ENCODE assay signal across 20 cellular contexts in the genomic region with DNA sequence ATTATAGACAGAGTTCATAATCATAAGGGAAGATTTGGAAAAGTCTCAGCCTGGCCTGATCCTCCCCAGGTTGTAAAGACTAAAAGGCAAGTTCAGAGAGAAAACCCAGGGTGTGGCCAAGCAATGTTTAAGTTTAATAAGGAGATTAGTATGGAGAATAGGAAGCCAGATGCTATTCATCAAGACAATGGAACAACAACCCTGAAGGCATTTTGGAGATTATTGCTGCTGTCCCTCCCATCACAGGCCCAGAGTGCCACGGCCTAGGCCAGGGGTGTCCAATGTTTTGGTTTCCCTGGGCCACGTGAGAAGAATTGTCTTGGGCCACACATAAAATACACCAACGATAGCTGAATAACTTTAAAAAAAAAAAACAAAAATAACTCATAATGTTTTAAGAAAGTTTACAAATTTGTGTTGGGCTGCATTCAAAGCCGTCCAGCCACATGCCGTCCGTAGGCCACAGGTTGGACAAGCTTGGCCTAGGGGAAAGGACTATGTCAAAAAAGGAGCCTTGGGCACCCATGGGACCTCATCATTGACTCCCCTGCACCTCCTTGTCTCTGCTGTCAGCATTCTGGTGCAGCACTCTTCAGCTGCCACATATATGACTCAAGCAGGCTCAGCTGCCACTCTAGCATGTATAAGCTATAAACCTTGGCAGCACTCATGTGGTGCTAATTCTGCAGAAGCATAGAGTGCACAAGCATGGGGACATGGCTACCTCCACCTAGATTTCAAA. TPM values are rescaled to one million over a fixed set of nuclear protein-coding genes. Genes with fewer than 3 reads are reported as not detected.
"Had no signal": no experiment of that assay in that cellular context is flagged by ENCODE, and none has a peak within 500 bp of the region (broad histone marks: within the 10 kb centered on the region; RNA-seq: fewer than 3 reads in every experiment).

No MANE protein-coding gene starts in this region.

- H3K27me3 ChIP-seq: gastroesophageal sphincter, neutrophil, right atrium auricular region, testis, transverse colon had no signal

- H3K4me3 ChIP-seq: coronary artery, gastroesophageal sphincter, mucosa of descending colon, right atrium auricular region, testis, transverse colon had no signal

- H3K27me3 Mint-ChIP-seq: naive thymus-derived CD8-positive, alpha-beta T cell; stimulated activated naive CD8-positive, alpha-beta T cell treated with anti-CD3 and anti-CD28 coated beads, Interleukin-15, amount 100 ng/mL, for 72 hours had no signal

- H3K27ac ChIP-seq: coronary artery, gastroesophageal sphincter, neutrophil, right atrium auricular region, testis, transverse colon had no signal

- H3K4me1 Mint-ChIP-seq: stimulated activated naive B cell treated with anti-CD40 and anti-IgM and Interleukin-4, amounts not matched to agents 10 μg/mL and 1 μg/mL and 100 μg/mL, for 72 hours had no signal

- H3K9me3 ChIP-seq: neutrophil, testis had no signal

- H3K4me3 Mint-ChIP-seq: naive thymus-derived CD8-positive, alpha-beta T cell; stimulated activated naive B cell treated with anti-CD40 and anti-IgM and Interleukin-4, amounts not matched to agents 10 μg/mL and 1 μg/mL and 100 μg/mL, for 72 hours; stimulated activated naive CD8-positive, alpha-beta T cell treated with anti-CD3 and anti-CD28 coated beads, Interleukin-15, amount 100 ng/mL, for 72 hours had no signal

- H3K36me3 ChIP-seq: gastroesophageal sphincter, neutrophil, right atrium auricular region, transverse colon had no signal

- H3K4me1 ChIP-seq: gastroesophageal sphincter, testis, transverse colon had no signal

- H3K9me3 Mint-ChIP-seq: stimulated activated naive CD8-positive, alpha-beta T cell treated with anti-CD3 and anti-CD28 coated beads, Interleukin-15, amount 100 ng/mL, for 72 hours had no signal

- ATAC-seq: gastroesophageal sphincter; left lobe of liver; naive thymus-derived CD8-positive, alpha-beta T cell; stimulated activated naive B cell treated with anti-CD40 and anti-IgM and Interleukin-4, amounts not matched to agents 10 μg/mL and 1 μg/mL and 100 μg/mL, for 72 hours; stimulated activated naive CD8-positive, alpha-beta T cell treated with anti-CD3 and anti-CD28 coated beads, Interleukin-15, amount 100 ng/mL, for 72 hours had no signal

- H3K27ac Mint-ChIP-seq: stimulated activated naive B cell treated with anti-CD40 and anti-IgM and Interleukin-4, amounts not matched to agents 10 μg/mL and 1 μg/mL and 100 μg/mL, for 72 hours; stimulated activated naive CD8-positive, alpha-beta T cell treated with anti-CD3 and anti-CD28 coated beads, Interleukin-15, amount 100 ng/mL, for 72 hours had no signal

- DNase-seq: effector CD4-positive, alpha-beta T cell; glutamatergic neuron; islet precursor cell; mammary epithelial cell; mucosa of descending colon; naive thymus-derived CD8-positive, alpha-beta T cell; stimulated activated CD4-positive, alpha-beta T cell treated with anti-CD3 and anti-CD28 coated beads, Interleukin-15, amount 100 ng/mL, for 24 hours; stimulated activated CD4-positive, alpha-beta T cell treated with anti-CD3 and anti-CD28 coated beads, Interleukin-1b, Interleukin-23, amount 100 ng/mL, for 48 hours; stimulated activated CD4-positive, alpha-beta T cell treated with anti-CD3 and anti-CD28 coated beads, Interleukin-4, amount 100 ng/mL, for 24 hours; stimulated activated naive B cell treated with anti-CD40 and anti-IgM and Interleukin-4, amounts not matched to agents 10 μg/mL and 1 μg/mL and 100 μg/mL, for 72 hours; stimulated activated naive CD8-positive, alpha-beta T cell treated with anti-CD3 and anti-CD28 coated beads, Interleukin-15, amount 100 ng/mL, for 72 hours; testis; transverse colon had no signal

RNA-seq across cellular contexts. Expression of a gene that starts 20.8 kb away (rescaled TPM):
- total RNA-seq: osteocyte had no signal
- polyA plus RNA-seq: neural cell had no signal
